ENCODE assay signal across 8 cellular contexts in genomic region chr6:131368077-131368911, GRCh38.
A peak's percentile ranks its signal among the peaks of the same experiment; 100 is the strongest.
DNase-seq lines count a peak whose midpoint lies in the region; ATAC-seq and TF ChIP-seq lines count a peak whose summit lies in the region.

No MANE protein-coding gene starts in this region.

- TF ChIP-seq CTCF in foreskin fibroblast (IDR thresholded peaks at IDR 0.05; ENCODE audit: low read depth, low read length) (no peak), WERI-Rb-1 (IDR thresholded peaks at IDR 0.05; ENCODE audit: low read depth, low read length) (no peak)

- no peaks in the 10 kb centered on the region for H3K9me3 ChIP-seq in WERI-Rb-1 (ENCODE audit: severe bottlenecking)

- no peak overlapping the region for H3K27ac Mint-ChIP-seq in T-helper 2 cell treated with Interferon-gamma antibody and Interleukin-4, amounts not matched to agents 5 μg/mL and 100 μg/mL, for 36 hours

- H3K36me3 ChIP-seq in WERI-Rb-1, result no peaks in the 10 kb centered on the region

- H3K27me3 ChIP-seq in WERI-Rb-1 (ENCODE audit: insufficient read depth, low read depth, severe bottlenecking), result no peaks in the 10 kb centered on the region

- H3K9me3 Mint-ChIP-seq in T-helper 2 cell treated with Interferon-gamma antibody and Interleukin-4, amounts not matched to agents 5 μg/mL and 100 μg/mL, for 36 hours, result no peaks in the 10 kb centered on the region

- H3K27me3 Mint-ChIP-seq in T-helper 2 cell treated with Interferon-gamma antibody and Interleukin-4, amounts not matched to agents 5 μg/mL and 100 μg/mL, for 36 hours (ENCODE audit: low read depth), result no peaks in the 10 kb centered on the region

- H3K36me3 Mint-ChIP-seq in T-helper 2 cell treated with Interferon-gamma antibody and Interleukin-4, amounts not matched to agents 5 μg/mL and 100 μg/mL, for 36 hours (ENCODE audit: low read depth), result peaks cover 2% of the 10 kb centered on the region

- ATAC-seq in GM18858 (IDR thresholded peaks at IDR 0.05; ENCODE audit: unreplicated experiment), result peak; percentile 79
- peak; percentile 55 for ATAC-seq in HG02840 (IDR thresholded peaks at IDR 0.05; ENCODE audit: low FRiP score, unreplicated experiment)

- no peak overlapping the region for H3K4me3 ChIP-seq in foreskin fibroblast (ENCODE audit: low read depth in 1 of 2, low read length in 2 of 2)
- no peak overlapping the region for H3K4me3 ChIP-seq in WERI-Rb-1 (ENCODE audit: low read depth, low read length)

- H3K27ac ChIP-seq in substantia nigra (ENCODE audit: low read depth, low read length, poor library complexity, severe bottlenecking), result no peak overlapping the region
- H3K27ac ChIP-seq in WERI-Rb-1, result no peak overlapping the region

- peak; percentile 7 for DNase-seq in NCI-H446 treated with DMSO at 0.1 percent for 48 hours (lab: John Stamatoyannopoulos, UW)
- peak; percentile 26 to 71 for DNase-seq in foreskin fibroblast
- DNase-seq in substantia nigra (lab: John Stamatoyannopoulos, UW), result peak in 35 of 49 donors; percentile 3 to 64 (median 24)
- DNase-seq in T-helper 2 cell treated with Interferon-gamma antibody and Interleukin-4, amounts not matched to agents 5 μg/mL and 100 μg/mL, for 36 hours (ENCODE audit: low spot score), result no peak
- no peak for DNase-seq in WERI-Rb-1
- DNase-seq in iPS-NIHi7 (ENCODE audit: extremely low spot score), result no peak

- H3K4me3 Mint-ChIP-seq in T-helper 2 cell treated with Interferon-gamma antibody and Interleukin-4, amounts not matched to agents 5 μg/mL and 100 μg/mL, for 36 hours, result no peak overlapping the region

- peaks cover 6% of the 10 kb centered on the region for H3K4me1 Mint-ChIP-seq in T-helper 2 cell treated with Interferon-gamma antibody and Interleukin-4, amounts not matched to agents 5 μg/mL and 100 μg/mL, for 36 hours (ENCODE audit: low read depth)

Comparison
In these comparisons a context has a peak if more than half of its experiments do, and no peak if none do; other contexts are left out.
1. DNase-seq: peak in NCI-H446 treated with DMSO at 0.1 percent for 48 hours (single experiment), foreskin fibroblast (2 of 2) and substantia nigra (35 of 49); none in T-helper 2 cell treated with Interferon-gamma antibody and Interleukin-4, amounts not matched to agents 5 μg/mL and 100 μg/mL, for 36 hours (single experiment), WERI-Rb-1 (single experiment) and iPS-NIHi7 (single experiment).